In the genomic region with DNA sequence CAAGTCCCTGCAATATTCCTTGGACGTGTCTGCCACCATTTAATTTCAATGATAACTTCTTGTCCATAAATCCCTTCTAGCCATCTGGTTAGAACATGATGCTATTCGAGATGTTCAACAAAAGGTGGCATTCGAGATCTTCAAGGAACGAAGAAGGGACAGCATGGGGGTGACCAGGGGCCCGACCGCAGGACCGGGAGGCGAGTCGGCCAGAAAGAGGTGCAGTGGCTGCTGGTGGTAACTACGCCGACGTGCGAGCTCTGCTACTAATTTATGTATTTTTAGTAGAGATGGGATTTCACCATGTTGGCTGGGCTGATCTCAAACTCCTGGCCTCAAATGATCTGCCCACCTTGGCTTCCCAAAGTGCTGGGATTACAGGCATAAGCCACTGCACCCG, we compare ENCODE assay signal across 13 cellular contexts.
"Had no signal": no experiment of that assay in that cellular context is flagged by ENCODE, and none has a peak within 500 bp of the region (broad histone marks: within the 10 kb centered on the region; RNA-seq: fewer than 3 reads in every experiment).

No MANE protein-coding gene starts in this region.

- DNase-seq: activated naive CD4-positive, alpha-beta T cell treated with anti-CD3 and anti-CD28 coated beads, Interleukin-2, amount 10 ng/mL, durations not matched to agents 7 days and 5 days; activated T-cell treated with anti-CD3 and anti-CD28 coated beads, Interleukin-2, amount 50 U/mL, for 48 hours; amniotic stem cell; body of pancreas; cerebellar nuclear complex; dorsolateral prefrontal cortex; heart right ventricle; kidney; left ventricle myocardium inferior; stimulated activated CD4-positive, alpha-beta T cell treated with anti-CD3 and anti-CD28 coated beads, Interleukin-4, amount 100 ng/mL, for 4 hours had no signal

- H3K4me3 Mint-ChIP-seq: activated naive CD4-positive, alpha-beta T cell treated with anti-CD3 and anti-CD28 coated beads, Interleukin-2, amount 10 ng/mL, durations not matched to agents 7 days and 5 days; WTC11 had no signal

- H3K9me3 Mint-ChIP-seq: activated naive CD4-positive, alpha-beta T cell treated with anti-CD3 and anti-CD28 coated beads, Interleukin-2, amount 10 ng/mL, durations not matched to agents 7 days and 5 days; WTC11 had no signal

- ATAC-seq: body of pancreas, heart right ventricle, WTC11 had no signal

- H3K36me3 ChIP-seq: neutrophil had no signal

- H3K4me3 ChIP-seq: body of pancreas, dorsolateral prefrontal cortex, heart right ventricle, left ventricle myocardium inferior, SK-N-MC had no signal

- H3K27me3 ChIP-seq: body of pancreas, dorsolateral prefrontal cortex, heart right ventricle had no signal

- H3K36me3 Mint-ChIP-seq: WTC11 had no signal

- H3K9me3 ChIP-seq: body of pancreas, heart right ventricle, left ventricle myocardium inferior, neutrophil had no signal

- H3K27me3 Mint-ChIP-seq: activated naive CD4-positive, alpha-beta T cell treated with anti-CD3 and anti-CD28 coated beads, Interleukin-2, amount 10 ng/mL, durations not matched to agents 7 days and 5 days had no signal

- H3K27ac ChIP-seq: body of pancreas, dorsolateral prefrontal cortex, left ventricle myocardium inferior, neutrophil, SK-N-MC had no signal

- H3K27ac Mint-ChIP-seq: activated naive CD4-positive, alpha-beta T cell treated with anti-CD3 and anti-CD28 coated beads, Interleukin-2, amount 10 ng/mL, durations not matched to agents 7 days and 5 days; WTC11 had no signal
